8 cellular contexts compared by ENCODE assay signal in genomic region chr7:102288285-102288930, GRCh38. TPM values are rescaled to one million over a fixed set of nuclear protein-coding genes. Genes with fewer than 3 reads are reported as not detected.
DNase-seq lines count a peak whose midpoint lies in the region; ATAC-seq, FAIRE-seq and TF ChIP-seq lines count a peak whose summit lies in the region.

No MANE protein-coding gene starts in this region.

- H3K4me2 ChIP-seq in Karpas-422 (ENCODE audit: low read depth, low read length, poor library complexity, severe bottlenecking) (peak overlapping the region; percentile 98), GM12878 (ENCODE audit: control insufficient read depth, insufficient read depth) (peak overlapping the region; percentile 75), neural cell (ENCODE audit: low read length) (peak overlapping the region; percentile 83)

- H3K36me3 ChIP-seq in Karpas-422 (ENCODE audit: insufficient read depth, low read length) (no peaks in the 10 kb centered on the region), GM12878 (ENCODE audit: control insufficient read depth in 2 of 2, insufficient read depth in 2 of 2, low read length in 1 of 2) (no peaks in the 10 kb centered on the region; a peak in 1 of 4 replicates), neural cell (ENCODE audit: insufficient read depth, low read length) (no peaks in the 10 kb centered on the region)

- in situ Hi-C loops in GM12878 (cut with MboI) = loop anchor here (5.0 kb wide), 1 partner anchor 164 kb away; no protein-coding TSS in a partner anchor

- FAIRE-seq in GM12878 (lab: Jason Lieb, UNC) = peak; percentile 47

- TF ChIP-seq RAD21 in GM12878 (IDR thresholded peaks at IDR 0.05; ENCODE audit: insufficient read depth, low read depth, low read length) (no peak), neural cell (conservative IDR thresholded peaks at IDR 0.05) (no peak)

- intact Hi-C loops in Calu3 (cut with micrococcal nuclease; ENCODE audit: unreplicated experiment) = no loop called here
- intact Hi-C loops in GM12878 (cut with micrococcal nuclease; ENCODE audit: unreplicated experiment) = loop anchor here (5.0 kb wide), 1 partner anchor 179 kb away; no protein-coding TSS in a partner anchor

- BruUV-seq in Calu3 (replicated peaks; lab: Mats Ljungman, UMichigan) (no TSS peak), GM12878 (replicated peaks; lab: Mats Ljungman, UMichigan) (TSS peak; percentile 55)

- H3K79me2 ChIP-seq in Karpas-422 (ENCODE audit: low read length) = peaks cover 35% of the 10 kb centered on the region
- H3K79me2 ChIP-seq in GM12878 (ENCODE audit: control insufficient read depth, insufficient read depth, low read length) = peaks cover 57% of the 10 kb centered on the region
- H3K79me2 ChIP-seq in neural cell (replicated peaks; ENCODE audit: insufficient read depth, low read length) = peaks cover 21% of the 10 kb centered on the region

- TF ChIP-seq EP300 in GM12878 (IDR thresholded peaks at IDR 0.05; ENCODE audit: borderline replicate concordance in 1 of 2, control insufficient read depth in 1 of 2, low read depth in 2 of 2, low read length in 2 of 2) = no peak
- no peak for TF ChIP-seq EP300 in neural cell (conservative IDR thresholded peaks at IDR 0.05; ENCODE audit: poor library complexity, severe bottlenecking)

- POLR2A ChIA-PET in GM12878 (lab: Charles Lee) = interaction anchor here (1.1 to 3.9 kb wide), 6 partner anchors 10 to 107 kb away, joined by 3 to 34 read pairs (median 4); partner anchors contain the start of gene PRKRIP1

- H3K9me3 ChIP-seq in Karpas-422 (ENCODE audit: low read length) (no peaks in the 10 kb centered on the region), GM12878 (replicated peaks; ENCODE audit: control insufficient read depth, insufficient read depth, low read length) (no peaks in the 10 kb centered on the region), neural cell (ENCODE audit: low read length) (no peaks in the 10 kb centered on the region)

- H3K9me2 ChIP-seq in Karpas-422 (replicated peaks; ENCODE audit: insufficient read depth, low read length) = no peaks in the 10 kb centered on the region
- no peaks in the 10 kb centered on the region for H3K9me2 ChIP-seq in neural cell (ENCODE audit: insufficient read depth, low read length)

- H3K4me3 Mint-ChIP-seq in Calu3 (ENCODE audit: low read depth, unreplicated experiment) = peak overlapping the region; percentile 63

- H3K4me3 ChIP-seq in Karpas-422 (ENCODE audit: low read length) = peak overlapping the region; percentile 76
- peak overlapping the region; percentile 67 for H3K4me3 ChIP-seq in GM12878
- H3K4me3 ChIP-seq in neural cell (ENCODE audit: low read length) = peak overlapping the region; percentile 85

- RAD21 ChIA-PET in GM12878 (lab: Charles Lee; ENCODE audit: unreplicated experiment) = interaction anchor here (1.0 to 6.0 kb wide), 9 partner anchors 8 to 107 kb away, joined by 3 to 121 read pairs (median 6); partner anchors contain the start of gene PRKRIP1

- peaks cover 22% of the 10 kb centered on the region for H3K36me3 Mint-ChIP-seq in Calu3 (ENCODE audit: insufficient read depth, unreplicated experiment)

- CTCF ChIA-PET in Calu3 (lab: Charles Lee) (no interaction called here), GM12878 (lab: Yijun Ruan, JAX) (interaction anchor here (0.6 to 5.7 kb wide), 15 partner anchors 8 to 405 kb away, joined by 3 to 62 read pairs (median 5); partner anchors contain the start of gene PRKRIP1)

- ATAC-seq in GM12878 (peak; percentile 7; the same call in 1 of the 3 replicates), HG03521 (IDR thresholded peaks at IDR 0.05; ENCODE audit: unreplicated experiment) (no peak), GM21576 (IDR thresholded peaks at IDR 0.05; ENCODE audit: unreplicated experiment) (no peak)

- H4K20me1 ChIP-seq in Karpas-422 (ENCODE audit: insufficient read depth, low read depth, low read length) (peaks cover 5% of the 10 kb centered on the region; the same call in 1 of the 2 replicates), GM12878 (ENCODE audit: control insufficient read depth, insufficient read depth) (no peaks in the 10 kb centered on the region), neural cell (ENCODE audit: insufficient read depth) (peaks cover 31% of the 10 kb centered on the region)

- WGBS in GM12878 (ENCODE audit: insufficient coverage, insufficient replicate concordance, low lambda C conversion rate, missing lambda C conversion rate) = 1% methylated on average over 10 of the region's 10 CpGs

- no peaks in the 10 kb centered on the region for H3K27me3 Mint-ChIP-seq in Calu3 (ENCODE audit: unreplicated experiment)

- no peaks in the 10 kb centered on the region for H3K27me3 ChIP-seq in Karpas-422 (ENCODE audit: low read length)
- no peaks in the 10 kb centered on the region for H3K27me3 ChIP-seq in GM12878 (replicated peaks in 1 of 2; ENCODE audit: control insufficient read depth in 2 of 2, insufficient read depth in 2 of 2, low read length in 1 of 2)
- no peaks in the 10 kb centered on the region for H3K27me3 ChIP-seq in neural cell (ENCODE audit: insufficient read depth, low read depth, low read length)

- no peaks in the 10 kb centered on the region for H3K9me3 Mint-ChIP-seq in Calu3 (ENCODE audit: low read depth, unreplicated experiment)

- DNase-seq in Calu3 (no peak), Karpas-422 (peak; percentile 88), GM12878 (ENCODE audit: low read depth, low spot score) (no peak), NCI-H128 (lab: John Stamatoyannopoulos, UW; ENCODE audit: unreplicated experiment) (no peak), NCI-H1930 (lab: John Stamatoyannopoulos, UW) (no peak)

- TF ChIP-seq CTCF in Calu3 (IDR thresholded peaks at IDR 0.05; ENCODE audit: unreplicated experiment) = no peak
- peak; percentile 35 to 46 (median 41); a peak in 5 of 6 replicates for TF ChIP-seq CTCF in GM12878 (IDR thresholded peaks at IDR 0.05 in 2 of 3, conservative IDR thresholded peaks at IDR 0.05 in 1 of 3; ENCODE audit: control insufficient read depth in 2 of 3, extremely low read depth in 1 of 3, insufficient read depth in 1 of 3, low read depth in 3 of 3, low read length in 3 of 3)
- peak; percentile 22 for TF ChIP-seq CTCF in neural cell (IDR thresholded peaks at IDR 0.05; ENCODE audit: poor library complexity, severe bottlenecking)

- H3K4me1 ChIP-seq in Karpas-422 (ENCODE audit: low read length) (peaks cover 82% of the 10 kb centered on the region), GM12878 (ENCODE audit: control insufficient read depth, insufficient read depth, low read length) (peaks cover 64% of the 10 kb centered on the region)

- SMC1A ChIA-PET in GM12878 (lab: Charles Lee; ENCODE audit: uncharacterized antibody, unreplicated experiment) = interaction anchor here (0.6 to 6.8 kb wide), 11 partner anchors 16 to 178 kb away, joined by 3 to 91 read pairs (median 5); no protein-coding TSS in a partner anchor

- H3F3A ChIP-seq in neural cell (ENCODE audit: insufficient read depth, low read length, poor library complexity, severe bottlenecking) = no peaks in the 10 kb centered on the region

- peaks cover 7% of the 10 kb centered on the region for H3K4me1 Mint-ChIP-seq in Calu3 (ENCODE audit: low read depth, unreplicated experiment)

- H3K9ac ChIP-seq in Karpas-422 (ENCODE audit: low read length) = peak overlapping the region; percentile 98
- peak overlapping the region; percentile 72 for H3K9ac ChIP-seq in GM12878 (ENCODE audit: control insufficient read depth, insufficient read depth, low read length)
- H3K9ac ChIP-seq in neural cell (ENCODE audit: low read length) = peak overlapping the region; percentile 94

- no peak for TF ChIP-seq POLR2A in GM12878 (IDR thresholded peaks at IDR 0.05; ENCODE audit: low read depth, low read length)

- H3K27ac Mint-ChIP-seq in Calu3 (ENCODE audit: unreplicated experiment) = no peak overlapping the region

- no peak overlapping the region for H2AFZ ChIP-seq in Karpas-422 (ENCODE audit: low read length)
- H2AFZ ChIP-seq in GM12878 (ENCODE audit: control insufficient read depth, low read depth, low read length) = no peak overlapping the region
- no peak overlapping the region for H2AFZ ChIP-seq in neural cell (ENCODE audit: low read depth, low read length)

- H3K27ac ChIP-seq in Karpas-422 (ENCODE audit: low read length) (peak overlapping the region; percentile 100), GM12878 (ENCODE audit: control insufficient read depth, insufficient read depth) (peak overlapping the region; percentile 70), neural cell (ENCODE audit: low read length) (no peak overlapping the region)

TF ChIP-seq in GM12878, 131 proteins besides CTCF, POLR2A, EP300 and RAD21:
- TF ChIP-seq GATAD2B (conservative IDR thresholded peaks at IDR 0.05; ENCODE audit: low read depth) (no peak), SIN3A (IDR thresholded peaks at IDR 0.05; ENCODE audit: low read depth, low read length) (0 out of 2 replicates have a peak, but pooled peaks have one; percentile 22), MXI1 (IDR thresholded peaks at IDR 0.05; ENCODE audit: low read depth, low read length) (peak; percentile 31; the same call in 1 of the 2 replicates)

TF ChIP-seq in neural cell, 6 proteins besides CTCF, POLR2A, EP300 and RAD21:
- no peak for TF ChIP-seq MXI1 (conservative IDR thresholded peaks at IDR 0.05; ENCODE audit: poor library complexity, severe bottlenecking)

RNA-seq across cellular contexts. Expression of gene SH2B2, which starts 1.7 kb away (rescaled TPM):
- total RNA-seq in Calu3 (2022) (2.7 and 3.7 TPM in 2 replicates), GM12878 (2014; rRNA removed) (17.7 and 29.7 TPM in 2 replicates), GM12878 (2014; rRNA removed; fragmentation: Illumina TruSeq; extraction: Trizol) (6.2 and 7.4 TPM in 2 replicates), GM12878 (2021) (54.1 and 55.1 TPM in 2 replicates)
- total RNA-seq in Karpas-422 (2014; rRNA removed; shearing (Covaris generic); ENCODE audit: low replicate concordance) = 22.4 and 39.2 TPM in 2 replicates
- 23.0 and 36.2 TPM in 2 replicates for total RNA-seq in GM12878 (2013; cell fraction: nucleolus; rRNA removed)
- 4.9 TPM for polyA plus RNA-seq in GM12878 (2011; ENCODE audit: low read depth)
- polyA plus RNA-seq in GM12878 (2011; rRNA removed) (4.4 and 6.1 TPM in 2 replicates), GM12878 (2014; fragmentation: Illumina TruSeq; extraction: Trizol) (1.2 and 6.7 TPM in 2 replicates), GM12878 (2014; fragmentation: Nextera tagmentation; extraction: Ambion mirVana) (under 1 TPM in 1 of 2 experiments, not detected in 1; 0.13 TPM), GM12878 (2014; rRNA removed) (30.6 and 37.2 TPM in 2 replicates), GM12878 (2016; fragmentation: Nextera tagmentation; extraction: Ambion mirVana) (10 to 100 TPM in 1 of 2 experiments, 1 to 10 TPM in 1; 1.4 to 24.6 TPM), neural cell (21.6 and 27.3 TPM in 2 replicates)
- 11.5 and 16.0 TPM in 2 replicates for polyA plus RNA-seq in GM12878 (2011; cell fraction: cytosol; rRNA removed)
- 10.7 and 19.6 TPM in 2 replicates for polyA plus RNA-seq in GM12878 (2011; cell fraction: nucleus; rRNA removed)
- 28.7 and 31.7 TPM in 2 replicates for polyA plus RNA-seq in GM12878 (2012)
- 9.5 and 10.2 TPM in 2 replicates for polyA minus RNA-seq in GM12878 (2011; rRNA and poly(A)+ RNA removed)
- polyA minus RNA-seq in GM12878 (2011; cell fraction: cytosol; rRNA and poly(A)+ RNA removed) = 9.9 and 12.2 TPM in 2 replicates
- 3.9 and 7.9 TPM in 2 replicates for polyA minus RNA-seq in GM12878 (2011; cell fraction: nucleus; rRNA and poly(A)+ RNA removed)
- polyA minus RNA-seq in neural cell = 30.8 and 41.4 TPM in 2 replicates
